15 cellular contexts compared by ENCODE assay signal in the genomic region with DNA sequence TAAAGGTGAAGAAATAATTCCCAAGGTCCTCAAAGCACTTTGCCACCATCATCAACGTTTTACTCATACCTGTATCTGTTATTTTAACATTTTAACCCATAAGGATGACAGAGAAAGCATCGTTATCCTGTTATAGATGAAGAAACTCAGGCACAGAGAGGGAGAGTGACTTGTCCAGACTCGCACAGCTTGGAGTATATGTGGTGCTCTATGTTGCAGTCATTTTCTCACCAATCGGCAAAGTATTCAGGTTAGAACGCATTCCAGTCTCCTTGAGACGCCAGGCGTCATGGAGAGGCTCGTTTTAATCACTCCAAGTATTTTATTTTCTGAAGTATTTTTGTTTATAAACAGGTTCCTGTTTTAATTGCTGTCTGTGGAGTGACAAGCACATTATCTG.
A peak's percentile ranks its signal among the peaks of the same experiment; 100 is the strongest.
DNase-seq lines count a peak whose midpoint lies in the region; TF ChIP-seq lines count a peak whose summit lies in the region.
"Had no signal": no experiment of that assay in that cellular context is flagged by ENCODE, and none has a peak within 500 bp of the region (broad histone marks: within the 10 kb centered on the region; RNA-seq: fewer than 3 reads in every experiment).

No MANE protein-coding gene starts in this region.

- H3K27me3 ChIP-seq in GM23248 (replicated peaks; ENCODE audit: insufficient read depth): no peaks in the 10 kb centered on the region
- H3K27me3 ChIP-seq in SK-N-SH (ENCODE audit: insufficient read depth): no peaks in the 10 kb centered on the region
- no peaks in the 10 kb centered on the region for H3K27me3 ChIP-seq in osteoblast (ENCODE audit: insufficient read depth, low read length)
- H3K27me3 ChIP-seq in ovary: no peaks in the 10 kb centered on the region

- WGBS in GM23248 (ENCODE audit: low coverage in 1 of 2, low lambda C conversion rate in 2 of 2, missing lambda C conversion rate in 2 of 2), 2 experiments: 74 to 78% methylated on average over 8 of the region's 8 CpGs
- WGBS in SK-N-SH (ENCODE audit: low lambda C conversion rate): 90% methylated on average over 8 of the region's 8 CpGs
- 83 to 88% (median 87%) methylated on average over 8 of the region's 8 CpGs for WGBS in ovary, 3 donors

- H3K9me3 ChIP-seq in GM23248 (ENCODE audit: low read depth): no peaks in the 10 kb centered on the region
- H3K9me3 ChIP-seq in SK-N-SH: no peaks in the 10 kb centered on the region
- no peaks in the 10 kb centered on the region for H3K9me3 ChIP-seq in osteoblast (ENCODE audit: low read depth, low read length)
- no peaks in the 10 kb centered on the region for H3K9me3 ChIP-seq in ovary

- no peak overlapping the region for H3K27ac Mint-ChIP-seq in activated CD4-positive, alpha-beta memory T cell treated with anti-CD3 and anti-CD28 coated beads for 36 hours
- H3K27ac Mint-ChIP-seq in activated CD4-positive, alpha-beta T cell treated with anti-CD3 and anti-CD28 coated beads, Interleukin-2, amount 10 ng/mL, durations not matched to agents 7 days and 5 days: no peak overlapping the region
- H3K27ac Mint-ChIP-seq: memory B cell had no signal

- H3K9ac ChIP-seq in GM23248 (peak overlapping the region; percentile 38), SK-N-SH (no peak overlapping the region)

- H3K79me2 ChIP-seq in GM23248 (ENCODE audit: insufficient read depth) (no peaks in the 10 kb centered on the region), SK-N-SH (ENCODE audit: insufficient read depth) (no peaks in the 10 kb centered on the region), osteoblast (ENCODE audit: insufficient read depth, low read length) (no peaks in the 10 kb centered on the region)

- H3K9me2 ChIP-seq in GM23248 (ENCODE audit: insufficient read depth) (no peaks in the 10 kb centered on the region), SK-N-SH (no peaks in the 10 kb centered on the region)

- H4K20me1 ChIP-seq in GM23248 (ENCODE audit: insufficient read depth) (no peaks in the 10 kb centered on the region), SK-N-SH (ENCODE audit: insufficient read depth) (no peaks in the 10 kb centered on the region), osteoblast (ENCODE audit: insufficient read depth, low read length) (no peaks in the 10 kb centered on the region)

- H3K4me2 ChIP-seq in GM23248 (ENCODE audit: unreplicated experiment) (peak overlapping the region; percentile 46), SK-N-SH (no peak overlapping the region; the same call in 1 of the 2 replicates), osteoblast (ENCODE audit: insufficient read depth, low read length) (peak overlapping the region; percentile 17)

- no peaks in the 10 kb centered on the region for H3K9me3 Mint-ChIP-seq in activated CD4-positive, alpha-beta memory T cell treated with anti-CD3 and anti-CD28 coated beads for 36 hours
- no peaks in the 10 kb centered on the region for H3K9me3 Mint-ChIP-seq in activated CD4-positive, alpha-beta T cell treated with anti-CD3 and anti-CD28 coated beads, Interleukin-2, amount 10 ng/mL, durations not matched to agents 7 days and 5 days
- H3K9me3 Mint-ChIP-seq: activated T-cell treated with anti-CD3 and anti-CD28 coated beads, Interleukin-2, amount 50 U/mL, for 4 hours; memory B cell had no signal

- H3F3A ChIP-seq in GM23248 (ENCODE audit: insufficient read depth) (peaks cover 22% of the 10 kb centered on the region), SK-N-SH (replicated peaks; ENCODE audit: insufficient read depth) (peaks cover 12% of the 10 kb centered on the region)

- H3K36me3 ChIP-seq in GM23248 (ENCODE audit: low read depth) (peaks cover 16% of the 10 kb centered on the region), SK-N-SH (replicated peaks in 1 of 2; ENCODE audit: control insufficient read depth in 1 of 2, insufficient read depth in 2 of 2, low read length in 1 of 2) (peaks cover 27 to 45% of the 10 kb centered on the region in 2 experiments), osteoblast (ENCODE audit: insufficient read depth, low read length) (peaks cover 13% of the 10 kb centered on the region), ovary (no peaks in the 10 kb centered on the region)

- H3K27me3 Mint-ChIP-seq in activated CD4-positive, alpha-beta memory T cell treated with anti-CD3 and anti-CD28 coated beads for 36 hours: no peaks in the 10 kb centered on the region
- no peaks in the 10 kb centered on the region for H3K27me3 Mint-ChIP-seq in activated CD4-positive, alpha-beta T cell treated with anti-CD3 and anti-CD28 coated beads, Interleukin-2, amount 10 ng/mL, durations not matched to agents 7 days and 5 days
- H3K27me3 Mint-ChIP-seq: memory B cell, progenitor cell of endocrine pancreas had no signal

- intact Hi-C loops in activated CD4-positive, alpha-beta memory T cell treated with anti-CD3 and anti-CD28 coated beads for 36 hours (cut with micrococcal nuclease): no loop called here
- intact Hi-C loops in ovary (cut with DNase I): loop anchor here in 3 of 4 donors (10.0 kb wide), 4 partner anchors 54 to 134 kb away; a partner anchor contains a TSS

- TF ChIP-seq EP300 in SK-N-SH (IDR thresholded peaks at IDR 0.05; ENCODE audit: borderline replicate concordance in 1 of 2, low read depth in 1 of 2, low read length in 1 of 2): no peak
- TF ChIP-seq EP300 in ovary (IDR thresholded peaks at IDR 0.05): no peak

- TF ChIP-seq CTCF in SK-N-SH (IDR thresholded peaks at IDR 0.05): no peak
- TF ChIP-seq CTCF in osteoblast (IDR thresholded peaks at IDR 0.05; ENCODE audit: extremely low read depth, low read depth, low read length): no peak
- no peak for TF ChIP-seq CTCF in ovary (IDR thresholded peaks at IDR 0.05)

- TF ChIP-seq POLR2A in erythroblast (IDR thresholded peaks at IDR 0.05; ENCODE audit: low read length) (no peak), ovary (IDR thresholded peaks at IDR 0.05) (no peak)

- CTCF ChIA-PET in SK-N-SH (lab: Yijun Ruan, JAX): interaction anchor here (1.9 kb wide), 1 partner anchor 9 kb away, joined by 5 read pairs; no protein-coding TSS in a partner anchor
- CTCF ChIA-PET in activated CD4-positive, alpha-beta memory T cell treated with anti-CD3 and anti-CD28 coated beads for 36 hours (lab: Charles Lee): no interaction called here
- CTCF ChIA-PET in activated CD4-positive, alpha-beta T cell treated with anti-CD3 and anti-CD28 coated beads, Interleukin-2, amount 10 ng/mL, durations not matched to agents 7 days and 5 days (lab: Charles Lee): interaction anchor here (0.8 kb wide), 1 partner anchor 10 kb away, joined by 3 read pairs; no protein-coding TSS in a partner anchor

- DNase-seq in GM23248: no peak
- DNase-seq in SK-N-SH: no peak
- DNase-seq in epithelial cell of prostate (ENCODE audit: low read depth, low spot score): peak; percentile 85
- no peak for DNase-seq in osteoblast (ENCODE audit: insufficient read length, low spot score, missing footprints)
- no peak for DNase-seq in activated CD4-positive, alpha-beta memory T cell treated with anti-CD3 and anti-CD28 coated beads for 36 hours
- DNase-seq in activated CD4-positive, alpha-beta T cell treated with anti-CD3 and anti-CD28 coated beads, Interleukin-2, amount 10 ng/mL, durations not matched to agents 7 days and 5 days: no peak
- DNase-seq in erythroblast (lab: John Stamatoyannopoulos, UW): no peak
- no peak for DNase-seq in ovary
- DNase-seq: activated T-cell treated with anti-CD3 and anti-CD28 coated beads, Interleukin-2, amount 50 U/mL, for 4 hours; NCI-H2029; stimulated activated CD4-positive, alpha-beta T cell treated with anti-CD3 and anti-CD28 coated beads, Interleukin-2, amount 100 ng/mL, for 48 hours; stimulated activated naive CD4-positive, alpha-beta T cell treated with Interleukin-2 at 50 U/mL for 16 hours had no signal

- H3K4me3 ChIP-seq in GM23248: no peak overlapping the region
- no peak overlapping the region for H3K4me3 ChIP-seq in SK-N-SH (ENCODE audit: low read depth in 2 of 2, low read length in 1 of 2)
- H3K4me3 ChIP-seq in osteoblast (ENCODE audit: insufficient read depth, low read length): no peak overlapping the region
- H3K4me3 ChIP-seq in ovary: no peak overlapping the region

- peaks cover 50% of the 10 kb centered on the region for H3K4me1 Mint-ChIP-seq in activated CD4-positive, alpha-beta memory T cell treated with anti-CD3 and anti-CD28 coated beads for 36 hours (ENCODE audit: low read depth)
- peaks cover 27% of the 10 kb centered on the region for H3K4me1 Mint-ChIP-seq in activated CD4-positive, alpha-beta T cell treated with anti-CD3 and anti-CD28 coated beads, Interleukin-2, amount 10 ng/mL, durations not matched to agents 7 days and 5 days

- TF ChIP-seq RAD21 in SK-N-SH (IDR thresholded peaks at IDR 0.05; ENCODE audit: low read length): no peak

- H3K4me1 ChIP-seq in GM23248 (ENCODE audit: insufficient read depth) (peaks cover 12% of the 10 kb centered on the region), SK-N-SH (ENCODE audit: control insufficient read depth in 1 of 2, insufficient read depth in 2 of 2, low read depth in 1 of 2, low read length in 1 of 2) (peaks cover 8 to 16% of the 10 kb centered on the region in 2 experiments), osteoblast (ENCODE audit: insufficient read depth, low read length) (peaks cover 36% of the 10 kb centered on the region), ovary (ENCODE audit: insufficient read depth) (peaks cover 32% of the 10 kb centered on the region)

- H3K36me3 Mint-ChIP-seq in activated CD4-positive, alpha-beta memory T cell treated with anti-CD3 and anti-CD28 coated beads for 36 hours: peaks cover 54% of the 10 kb centered on the region
- peaks cover 88% of the 10 kb centered on the region for H3K36me3 Mint-ChIP-seq in activated CD4-positive, alpha-beta T cell treated with anti-CD3 and anti-CD28 coated beads, Interleukin-2, amount 10 ng/mL, durations not matched to agents 7 days and 5 days (ENCODE audit: low read depth)

- POLR2A ChIA-PET in SK-N-SH (lab: Yijun Ruan, JAX): no interaction called here
- POLR2A ChIA-PET in activated CD4-positive, alpha-beta memory T cell treated with anti-CD3 and anti-CD28 coated beads for 36 hours (lab: Charles Lee): no interaction called here
- POLR2A ChIA-PET in activated CD4-positive, alpha-beta T cell treated with anti-CD3 and anti-CD28 coated beads, Interleukin-2, amount 10 ng/mL, durations not matched to agents 7 days and 5 days (lab: Charles Lee): no interaction called here

- H3K4me3 Mint-ChIP-seq in activated CD4-positive, alpha-beta memory T cell treated with anti-CD3 and anti-CD28 coated beads for 36 hours: no peak overlapping the region
- no peak overlapping the region for H3K4me3 Mint-ChIP-seq in activated CD4-positive, alpha-beta T cell treated with anti-CD3 and anti-CD28 coated beads, Interleukin-2, amount 10 ng/mL, durations not matched to agents 7 days and 5 days
- H3K4me3 Mint-ChIP-seq: activated T-cell treated with anti-CD3 and anti-CD28 coated beads, Interleukin-2, amount 50 U/mL, for 4 hours; memory B cell had no signal

- in situ Hi-C loops in GM23248 (cut with MboI): no loop called here

- H3K27ac ChIP-seq in GM23248 (peak overlapping the region; percentile 85), SK-N-SH (ENCODE audit: low read depth in 2 of 2, low read length in 1 of 2) (peak overlapping the region; percentile 40 to 86; a peak in 3 of 4 replicates), epithelial cell of prostate (peak overlapping the region; percentile 83), osteoblast (ENCODE audit: low read depth, low read length) (peak overlapping the region; percentile 78), ovary (peak overlapping the region in 1 of 2 donors; percentile 68)
- H3K27ac ChIP-seq: C4-2B had no signal

- no peak overlapping the region for H2AFZ ChIP-seq in GM23248
- no peak overlapping the region for H2AFZ ChIP-seq in SK-N-SH (ENCODE audit: low read depth)
- no peak overlapping the region for H2AFZ ChIP-seq in osteoblast (ENCODE audit: low read length)
